In the genomic region with DNA sequence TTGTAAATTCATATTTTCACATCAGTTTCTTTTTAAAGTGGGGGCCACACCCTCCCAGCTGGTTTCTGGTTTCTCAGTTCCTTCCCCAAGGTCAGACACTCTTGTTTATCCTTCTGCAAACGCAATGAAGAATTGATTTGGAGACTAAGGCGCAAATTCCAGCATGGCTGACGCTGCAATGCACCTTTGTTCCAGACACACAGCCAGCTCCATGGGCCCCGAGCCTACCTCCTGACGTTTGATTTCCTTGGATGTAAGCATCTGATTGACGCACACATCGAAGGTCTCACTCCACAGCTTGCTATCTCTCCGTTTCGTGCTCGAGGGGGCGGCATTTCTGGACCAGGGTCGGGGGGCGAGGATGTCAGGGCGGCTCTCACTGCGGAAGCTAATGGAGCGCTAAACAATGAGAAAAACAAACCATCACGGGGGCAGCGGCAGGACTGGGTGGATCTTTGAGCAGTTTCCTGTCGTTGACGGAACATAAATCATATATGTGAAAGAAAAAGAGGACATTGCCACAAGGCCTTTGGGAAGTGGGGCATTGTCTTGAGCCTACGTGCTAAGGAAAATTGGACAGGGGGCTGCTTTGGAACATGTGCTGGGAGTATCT, we compare ENCODE assay signal across 8 cellular contexts. TPM values are rescaled to one million over a fixed set of nuclear protein-coding genes. Genes with fewer than 3 reads are reported as not detected.
A peak's percentile ranks its signal among the peaks of the same experiment; 100 is the strongest.
DNase-seq lines count a peak whose midpoint lies in the region; ATAC-seq lines count a peak whose summit lies in the region.

No MANE protein-coding gene starts in this region.

- H3K27me3 Mint-ChIP-seq in stimulated activated naive CD8-positive, alpha-beta T cell treated with anti-CD3 and anti-CD28 coated beads, Interleukin-15, Interleukin-2, amounts not matched to agents 100 ng/mL and 50 ng/mL, for 24 hours: no peaks in the 10 kb centered on the region
- H3K27me3 Mint-ChIP-seq in activated T-helper 2 cell treated with anti-CD3 and anti-CD28 coated beads, Interferon-gamma antibody, Interleukin-2, Interleukin-4, amounts not matched to agents 10 μg/mL and 5 μg/mL and 100 μg/mL, durations not matched to agents 14 hours and 24 hours and 36 hours (ENCODE audit: low read depth): no peaks in the 10 kb centered on the region
- no peaks in the 10 kb centered on the region for H3K27me3 Mint-ChIP-seq in memory B cell

- no peak for DNase-seq in stimulated activated naive CD8-positive, alpha-beta T cell treated with anti-CD3 and anti-CD28 coated beads, Interleukin-15, Interleukin-2, amounts not matched to agents 100 U/mL and 50 U/mL, for 24 hours
- peak; percentile 14 for DNase-seq in activated T-helper 2 cell treated with anti-CD3 and anti-CD28 coated beads, Interferon-gamma antibody, Interleukin-2, Interleukin-4, amounts not matched to agents 10 μg/mL and 5 μg/mL and 100 μg/mL, durations not matched to agents 14 hours and 24 hours and 36 hours (ENCODE audit: low spot score)
- peak; percentile 25 for DNase-seq in memory B cell (ENCODE audit: low spot score in 2 of 2)
- DNase-seq in NCI-H774 (lab: John Stamatoyannopoulos, UW): no peak
- no peak for DNase-seq in C1 segment of cervical spinal cord (lab: John Stamatoyannopoulos, UW)
- DNase-seq in GM19240 (ENCODE audit: insufficient read length, low spot score): no peak

- peaks cover 84% of the 10 kb centered on the region for H3K4me1 Mint-ChIP-seq in stimulated activated naive CD8-positive, alpha-beta T cell treated with anti-CD3 and anti-CD28 coated beads, Interleukin-15, Interleukin-2, amounts not matched to agents 100 ng/mL and 50 ng/mL, for 24 hours (ENCODE audit: low read depth)
- H3K4me1 Mint-ChIP-seq in activated T-helper 2 cell treated with anti-CD3 and anti-CD28 coated beads, Interferon-gamma antibody, Interleukin-2, Interleukin-4, amounts not matched to agents 10 μg/mL and 5 μg/mL and 100 μg/mL, durations not matched to agents 14 hours and 24 hours and 36 hours (ENCODE audit: low read depth): peaks cover 69% of the 10 kb centered on the region
- peaks cover 50% of the 10 kb centered on the region for H3K4me1 Mint-ChIP-seq in memory B cell

- ATAC-seq in stimulated activated naive CD8-positive, alpha-beta T cell treated with anti-CD3 and anti-CD28 coated beads, Interleukin-15, Interleukin-2, amounts not matched to agents 100 U/mL and 50 U/mL, for 24 hours: no peak
- ATAC-seq in memory B cell (ENCODE audit: low read depth): peak; percentile 75
- no peak for ATAC-seq in GM18909 (IDR thresholded peaks at IDR 0.05; ENCODE audit: poor library complexity, unreplicated experiment)

- H3K9me3 Mint-ChIP-seq in stimulated activated naive CD8-positive, alpha-beta T cell treated with anti-CD3 and anti-CD28 coated beads, Interleukin-15, Interleukin-2, amounts not matched to agents 100 ng/mL and 50 ng/mL, for 24 hours: no peaks in the 10 kb centered on the region
- H3K9me3 Mint-ChIP-seq in activated T-helper 2 cell treated with anti-CD3 and anti-CD28 coated beads, Interferon-gamma antibody, Interleukin-2, Interleukin-4, amounts not matched to agents 10 μg/mL and 5 μg/mL and 100 μg/mL, durations not matched to agents 14 hours and 24 hours and 36 hours: peaks cover 6% of the 10 kb centered on the region
- no peaks in the 10 kb centered on the region for H3K9me3 Mint-ChIP-seq in memory B cell

- peaks cover 71% of the 10 kb centered on the region for H3K36me3 Mint-ChIP-seq in stimulated activated naive CD8-positive, alpha-beta T cell treated with anti-CD3 and anti-CD28 coated beads, Interleukin-15, Interleukin-2, amounts not matched to agents 100 ng/mL and 50 ng/mL, for 24 hours (ENCODE audit: low read depth)
- H3K36me3 Mint-ChIP-seq in activated T-helper 2 cell treated with anti-CD3 and anti-CD28 coated beads, Interferon-gamma antibody, Interleukin-2, Interleukin-4, amounts not matched to agents 10 μg/mL and 5 μg/mL and 100 μg/mL, durations not matched to agents 14 hours and 24 hours and 36 hours (ENCODE audit: low read depth): peaks cover 71% of the 10 kb centered on the region
- H3K36me3 Mint-ChIP-seq in memory B cell: peaks cover 28% of the 10 kb centered on the region

- intact Hi-C loops in activated T-helper 2 cell treated with anti-CD3 and anti-CD28 coated beads, Interferon-gamma antibody, Interleukin-2, Interleukin-4, amounts not matched to agents 10 μg/mL and 5 μg/mL and 100 μg/mL, durations not matched to agents 14 hours and 24 hours and 36 hours (cut with micrococcal nuclease): loop anchor here (2.0 to 5.0 kb wide), 4 partner anchors 48 to 227 kb away; no protein-coding TSS in a partner anchor

- peak overlapping the region; percentile 90 for H3K27ac Mint-ChIP-seq in stimulated activated naive CD8-positive, alpha-beta T cell treated with anti-CD3 and anti-CD28 coated beads, Interleukin-15, Interleukin-2, amounts not matched to agents 100 ng/mL and 50 ng/mL, for 24 hours
- H3K27ac Mint-ChIP-seq in activated T-helper 2 cell treated with anti-CD3 and anti-CD28 coated beads, Interferon-gamma antibody, Interleukin-2, Interleukin-4, amounts not matched to agents 10 μg/mL and 5 μg/mL and 100 μg/mL, durations not matched to agents 14 hours and 24 hours and 36 hours: peak overlapping the region; percentile 97
- H3K27ac Mint-ChIP-seq in memory B cell: peak overlapping the region; percentile 98

- peak overlapping the region; percentile 87 for H3K4me3 Mint-ChIP-seq in stimulated activated naive CD8-positive, alpha-beta T cell treated with anti-CD3 and anti-CD28 coated beads, Interleukin-15, Interleukin-2, amounts not matched to agents 100 ng/mL and 50 ng/mL, for 24 hours
- H3K4me3 Mint-ChIP-seq in activated T-helper 2 cell treated with anti-CD3 and anti-CD28 coated beads, Interferon-gamma antibody, Interleukin-2, Interleukin-4, amounts not matched to agents 10 μg/mL and 5 μg/mL and 100 μg/mL, durations not matched to agents 14 hours and 24 hours and 36 hours (ENCODE audit: low read depth): peak overlapping the region; percentile 91
- peak overlapping the region; percentile 95 for H3K4me3 Mint-ChIP-seq in memory B cell

RNA-seq across cellular contexts. Expression of a gene that starts 46.9 kb away (rescaled TPM):
- total RNA-seq in activated T-helper 2 cell treated with anti-CD3 and anti-CD28 coated beads, Interferon-gamma antibody, Interleukin-2, Interleukin-4, amounts not matched to agents 10 μg/mL and 5 μg/mL and 100 μg/mL, durations not matched to agents 14 hours and 24 hours and 36 hours: 38.3 and 38.6 TPM in 2 replicates

Comparison
In these comparisons a context has a peak if more than half of its experiments do, and no peak if none do; other contexts are left out.
1. DNase-seq: peak in activated T-helper 2 cell treated with anti-CD3 and anti-CD28 coated beads, Interferon-gamma antibody, Interleukin-2, Interleukin-4, amounts not matched to agents 10 μg/mL and 5 μg/mL and 100 μg/mL, durations not matched to agents 14 hours and 24 hours and 36 hours (single experiment) and memory B cell (2 of 2); none in stimulated activated naive CD8-positive, alpha-beta T cell treated with anti-CD3 and anti-CD28 coated beads, Interleukin-15, Interleukin-2, amounts not matched to agents 100 U/mL and 50 U/mL, for 24 hours (single experiment), NCI-H774 (single experiment), C1 segment of cervical spinal cord (0 of 14) and GM19240 (single experiment).
2. Peak in every context shown above with its lines, with median percentiles within 50 percentile points of each other: H3K27ac Mint-ChIP-seq and H3K4me3 Mint-ChIP-seq.